Comparison of ENCODE assay signal across 8 cellular contexts in genomic region chr11:62804310-62805043, GRCh38. TPM values are rescaled to one million over a fixed set of nuclear protein-coding genes. Genes with fewer than 3 reads are reported as not detected.
DNase-seq lines count a peak whose midpoint lies in the region; ATAC-seq and TF ChIP-seq lines count a peak whose summit lies in the region.

No MANE protein-coding gene starts in this region.

- peak overlapping the region; percentile 87 for H3K27ac ChIP-seq in A673 (ENCODE audit: low read depth, low read length, poor library complexity, severe bottlenecking)
- H3K27ac ChIP-seq in cingulate gyrus (ENCODE audit: low read depth, low read length), result peak overlapping the region; percentile 66
- peak overlapping the region; percentile 89 for H3K27ac ChIP-seq in mesodermal cell (ENCODE audit: low read depth, low read length, severe bottlenecking)
- peak overlapping the region in 1 of 2 donors; percentile 79 for H3K27ac ChIP-seq in aorta (ENCODE audit: low read depth in 1 of 2, low read length in 2 of 2)

- POLR2A ChIA-PET in A673 (lab: Charles Lee; ENCODE audit: low non-redundant PET), result no interaction called here

- H3K27me3 ChIP-seq in A673 (replicated peaks; ENCODE audit: insufficient read depth, low read depth, low read length, poor library complexity), result no peaks in the 10 kb centered on the region
- H3K27me3 ChIP-seq in aorta (ENCODE audit: control insufficient read depth in 1 of 2, insufficient read depth in 2 of 2, low read length in 1 of 2), result peaks cover 0 to 1% of the 10 kb centered on the region in 2 donors

- 15 to 17% methylated on average over 9 to 10 of the region's 14 CpGs for WGBS in mesodermal cell (ENCODE audit: insufficient coverage in 2 of 2), 2 experiments
- 0 to 1% methylated on average over 14 of the region's 14 CpGs for WGBS in aorta, 2 donors

- CTCF ChIA-PET in A673 (lab: Charles Lee), result no interaction called here

- BruUV-seq in A673 (replicated peaks; lab: Mats Ljungman, UMichigan), result TSS peak; percentile 73

- H3K4me1 ChIP-seq in A673 (ENCODE audit: insufficient read depth, low read length, poor library complexity, severe bottlenecking), result peaks cover 19% of the 10 kb centered on the region
- peaks cover 19% of the 10 kb centered on the region for H3K4me1 ChIP-seq in mesodermal cell (ENCODE audit: control insufficient read depth, insufficient read depth, low read length, poor library complexity, severe bottlenecking)
- H3K4me1 ChIP-seq in aorta (ENCODE audit: control insufficient read depth in 1 of 2, insufficient read depth in 2 of 2, low read length in 2 of 2), result peaks cover 0 to 2% of the 10 kb centered on the region in 2 donors

- no peaks in the 10 kb centered on the region for H3K9me3 ChIP-seq in A673 (ENCODE audit: low read depth, low read length, poor library complexity, severe bottlenecking)
- no peaks in the 10 kb centered on the region for H3K9me3 ChIP-seq in mesodermal cell (ENCODE audit: control insufficient read depth, low read length)
- H3K9me3 ChIP-seq in aorta (ENCODE audit: control insufficient read depth, low read length), result no peaks in the 10 kb centered on the region

- no peak for TF ChIP-seq CTCF in A673 (conservative IDR thresholded peaks at IDR 0.05; ENCODE audit: low read depth, low read length)

- H3K4me3 ChIP-seq in A673 (ENCODE audit: low read depth, low read length, poor library complexity, severe bottlenecking), result peak overlapping the region; percentile 82
- H3K4me3 ChIP-seq in mesodermal cell (ENCODE audit: extremely low read depth, insufficient read depth, low read length, poor library complexity, severe bottlenecking), result peak overlapping the region; percentile 95
- H3K4me3 ChIP-seq in aorta (ENCODE audit: low read length in 2 of 2), result peak overlapping the region; percentile 94 to 97

- DNase-seq in A673 (ENCODE audit: low spot score), result no peak
- DNase-seq in NCI-H69 (lab: John Stamatoyannopoulos, UW), result peak; percentile 44
- DNase-seq in aorta, result no peak
- no peak for DNase-seq in NCI-H2029 treated with DMSO at 0.1 percent for 48 hours (lab: John Stamatoyannopoulos, UW)
- DNase-seq in HuH-7 (ENCODE audit: low spot score), result no peak

- ATAC-seq in GM19035 (IDR thresholded peaks at IDR 0.05; ENCODE audit: unreplicated experiment) (peak; percentile 14), aorta (ENCODE audit: low FRiP score) (no peak)

- peaks cover 43% of the 10 kb centered on the region for H3K36me3 ChIP-seq in A673 (ENCODE audit: insufficient read depth, low read length, poor library complexity, severe bottlenecking)
- H3K36me3 ChIP-seq in mesodermal cell (ENCODE audit: control insufficient read depth, insufficient read depth, low read length), result peaks cover 53% of the 10 kb centered on the region
- peaks cover 0 to 18% of the 10 kb centered on the region in 2 donors for H3K36me3 ChIP-seq in aorta (ENCODE audit: control insufficient read depth in 1 of 2, insufficient read depth in 2 of 2, low read length in 1 of 2)

- intact Hi-C loops in A673 (cut with micrococcal nuclease; ENCODE audit: unreplicated experiment), result no loop called here
- intact Hi-C loops in aorta (cut with DNase I), result loop anchor here in 1 of 2 donors (1.0 kb wide), 1 partner anchor 28 kb away; the partner anchor contains the start of genes STX5 and TEX54

RNA-seq across cellular contexts. Expression of gene NXF1, which starts 0.8 kb away (rescaled TPM):
- total RNA-seq in A673 (2021) (78.8 and 82.0 TPM in 2 replicates), aorta (10 to 100 TPM; 82.4 to 99.9 TPM)
- polyA plus RNA-seq in mesodermal cell (2013, experiment 1 of 2), result 47.4 TPM
- polyA plus RNA-seq in mesodermal cell (2013, experiment 2 of 2), result 44.0 TPM
- polyA plus RNA-seq in aorta, result 100 to 1,000 TPM in 1 of 2 donors, 10 to 100 TPM in 1; 26.8 to 455 TPM

RNA-seq across cellular contexts. Expression of gene TMEM223, which starts 12.7 kb away (rescaled TPM):
- total RNA-seq in A673 (2021), result 23.4 and 29.3 TPM in 2 replicates
- polyA plus RNA-seq in mesodermal cell (2013, experiment 1 of 2), result 14.6 TPM
- 16.0 TPM for polyA plus RNA-seq in mesodermal cell (2013, experiment 2 of 2)
- 10 to 100 TPM in 1 of 2 donors, 1 to 10 TPM in 1; 6.0 to 12.6 TPM for total RNA-seq in aorta
- polyA plus RNA-seq in aorta, result 10 to 100 TPM; 10.4 to 10.6 TPM

RNA-seq across cellular contexts. Expression of gene TMEM179B, which starts 17.3 kb away (rescaled TPM):
- total RNA-seq in A673 (2021) (46.6 and 52.1 TPM in 2 replicates), aorta (10 to 100 TPM; 26.8 to 31.0 TPM)
- polyA plus RNA-seq in mesodermal cell (2013, experiment 1 of 2), result 44.9 TPM
- polyA plus RNA-seq in mesodermal cell (2013, experiment 2 of 2), result 41.4 TPM
- 10 to 100 TPM; 29.2 to 55.9 TPM for polyA plus RNA-seq in aorta

RNA-seq across cellular contexts. Expression of gene STX5, which starts 27.4 kb away (rescaled TPM):
- total RNA-seq in A673 (2021), result 29.2 and 38.1 TPM in 2 replicates
- 54.7 TPM for polyA plus RNA-seq in mesodermal cell (2013, experiment 1 of 2)
- polyA plus RNA-seq in mesodermal cell (2013, experiment 2 of 2), result 54.2 TPM
- 10 to 100 TPM; 42.6 to 46.4 TPM for total RNA-seq in aorta
- 10 to 100 TPM; 19.2 to 44.0 TPM for polyA plus RNA-seq in aorta

RNA-seq across cellular contexts. Expression of gene TEX54, which starts 28.2 kb away (rescaled TPM):
- 0.77 TPM in 1 of 2 replicates, not detected in the other for total RNA-seq in A673 (2021)
- polyA plus RNA-seq in mesodermal cell (2013, experiment 1 of 2), result not detected
- polyA plus RNA-seq in mesodermal cell (2013, experiment 2 of 2), result not detected
- not detected for total RNA-seq in aorta
- 1 to 10 TPM in 1 of 2 donors, not detected in 1; 5.5 TPM for polyA plus RNA-seq in aorta
